Comparison of ENCODE assay signal across 13 cellular contexts in the genomic region with DNA sequence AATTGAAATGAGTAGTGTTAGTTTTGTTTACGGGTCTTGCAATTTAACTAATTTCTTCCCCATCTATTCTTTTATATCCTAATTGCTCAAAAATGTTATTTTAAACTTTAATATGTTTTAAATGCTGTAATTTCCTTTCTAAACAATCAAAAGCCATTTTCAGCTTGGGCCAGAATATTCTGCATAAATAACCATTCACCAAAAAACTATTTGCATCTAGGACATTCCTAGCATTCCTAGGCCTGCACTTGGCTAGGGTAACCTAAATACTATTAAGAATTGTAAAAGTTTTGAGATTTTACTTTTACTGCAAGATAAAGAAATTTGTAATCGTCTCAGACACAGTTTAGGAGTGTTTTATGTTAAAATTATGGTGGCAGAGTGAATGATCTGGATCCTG. TPM values are rescaled to one million over a fixed set of nuclear protein-coding genes. Genes with fewer than 3 reads are reported as not detected.
DNase-seq lines count a peak whose midpoint lies in the region; ATAC-seq and TF ChIP-seq lines count a peak whose summit lies in the region.
"Had no signal": no experiment of that assay in that cellular context is flagged by ENCODE, and none has a peak within 500 bp of the region (broad histone marks: within the 10 kb centered on the region; RNA-seq: fewer than 3 reads in every experiment).

No MANE protein-coding gene starts in this region.

- H3K9me3 ChIP-seq in SJSA1 (replicated peaks) (no peaks in the 10 kb centered on the region), neuron (ENCODE audit: low read length) (peaks cover 3% of the 10 kb centered on the region)

- H2AFZ ChIP-seq in neuron (ENCODE audit: low read depth, low read length) = peak overlapping the region; percentile 33

- ATAC-seq in GM21526 (IDR thresholded peaks at IDR 0.05; ENCODE audit: low FRiP score, unreplicated experiment) = no peak
- ATAC-seq: left lobe of liver had no signal

- CTCF ChIA-PET in GM10248 (lab: Yijun Ruan, JAX) = no interaction called here

- H3K4me3 ChIP-seq in AG10803 (ENCODE audit: low read length) = no peak overlapping the region
- H3K4me3 ChIP-seq in SJSA1 = no peak overlapping the region
- H3K4me3 ChIP-seq in fibroblast of mammary gland (ENCODE audit: control insufficient read depth, low read depth, low read length) = no peak overlapping the region
- no peak overlapping the region for H3K4me3 ChIP-seq in neuron (ENCODE audit: low read length)

- no peaks in the 10 kb centered on the region for H3K36me3 ChIP-seq in SJSA1
- H3K36me3 ChIP-seq in neuron (ENCODE audit: insufficient read depth, low read length) = no peaks in the 10 kb centered on the region

- POLR2A ChIA-PET in GM10248 (lab: Yijun Ruan, JAX) = no interaction called here

- DNase-seq in AG10803 (ENCODE audit: low read depth) (peak; percentile 79), SJSA1 (ENCODE audit: low read depth in 1 of 2, low spot score in 2 of 2) (peak; percentile 54 to 80), fibroblast of mammary gland (ENCODE audit: low read depth) (peak; percentile 36), GM10248 (ENCODE audit: extremely low spot score) (no peak), OCI-M2 (lab: John Stamatoyannopoulos, UW; ENCODE audit: unreplicated experiment) (no peak), SW480 (ENCODE audit: low spot score) (no peak)
- DNase-seq: activated CD4-positive, alpha-beta T cell treated with anti-CD3 and anti-CD28 coated beads for 4 hours; C1 segment of cervical spinal cord; NCI-H510A treated with DMSO at 0.1 percent for 48 hours; SIG-M5 had no signal

- TF ChIP-seq CTCF in AG10803 (conservative IDR thresholded peaks at IDR 0.05; ENCODE audit: low read length) (no peak), fibroblast of mammary gland (conservative IDR thresholded peaks at IDR 0.05; ENCODE audit: control insufficient read depth, insufficient read depth, low read depth, low read length) (no peak), GM10248 (IDR thresholded peaks at IDR 0.05; ENCODE audit: control extremely low read depth, extremely low read depth, low read depth, missing control alignments) (no peak)

- H3K4me1 ChIP-seq in SJSA1 (replicated peaks) (peaks cover 46% of the 10 kb centered on the region), neuron (ENCODE audit: insufficient read depth, low read length) (peaks cover 13% of the 10 kb centered on the region)

- H3K27ac ChIP-seq in SJSA1 = peak overlapping the region; percentile 90

- no peaks in the 10 kb centered on the region for H3K27me3 ChIP-seq in SJSA1 (replicated peaks)
- no peaks in the 10 kb centered on the region for H3K27me3 ChIP-seq in neuron (ENCODE audit: insufficient read depth, low read length)

RNA-seq across cellular contexts. Expression of a gene that starts 7.8 kb away (rescaled TPM):
- 25.8 and 30.8 TPM in 2 replicates for total RNA-seq in SJSA1 (2014; rRNA removed; shearing (Covaris generic))

Comparison
In these comparisons a context has a peak if more than half of its experiments do, and no peak if none do; other contexts are left out.
1. DNase-seq: peak in AG10803 (single experiment), SJSA1 (2 of 2) and fibroblast of mammary gland (single experiment); none in GM10248 (single experiment), OCI-M2 (single experiment) and SW480 (single experiment).